In genomic region chr20:63835031-63835858, GRCh38 we compare ENCODE assay signal across 1 cellular context.
TF ChIP-seq lines count a peak whose summit lies in the region.

No MANE protein-coding gene starts in this region.

TF ChIP-seq in H1, 55 proteins besides CTCF, POLR2A, EP300 and RAD21:
- TF ChIP-seq, protein P1, sequence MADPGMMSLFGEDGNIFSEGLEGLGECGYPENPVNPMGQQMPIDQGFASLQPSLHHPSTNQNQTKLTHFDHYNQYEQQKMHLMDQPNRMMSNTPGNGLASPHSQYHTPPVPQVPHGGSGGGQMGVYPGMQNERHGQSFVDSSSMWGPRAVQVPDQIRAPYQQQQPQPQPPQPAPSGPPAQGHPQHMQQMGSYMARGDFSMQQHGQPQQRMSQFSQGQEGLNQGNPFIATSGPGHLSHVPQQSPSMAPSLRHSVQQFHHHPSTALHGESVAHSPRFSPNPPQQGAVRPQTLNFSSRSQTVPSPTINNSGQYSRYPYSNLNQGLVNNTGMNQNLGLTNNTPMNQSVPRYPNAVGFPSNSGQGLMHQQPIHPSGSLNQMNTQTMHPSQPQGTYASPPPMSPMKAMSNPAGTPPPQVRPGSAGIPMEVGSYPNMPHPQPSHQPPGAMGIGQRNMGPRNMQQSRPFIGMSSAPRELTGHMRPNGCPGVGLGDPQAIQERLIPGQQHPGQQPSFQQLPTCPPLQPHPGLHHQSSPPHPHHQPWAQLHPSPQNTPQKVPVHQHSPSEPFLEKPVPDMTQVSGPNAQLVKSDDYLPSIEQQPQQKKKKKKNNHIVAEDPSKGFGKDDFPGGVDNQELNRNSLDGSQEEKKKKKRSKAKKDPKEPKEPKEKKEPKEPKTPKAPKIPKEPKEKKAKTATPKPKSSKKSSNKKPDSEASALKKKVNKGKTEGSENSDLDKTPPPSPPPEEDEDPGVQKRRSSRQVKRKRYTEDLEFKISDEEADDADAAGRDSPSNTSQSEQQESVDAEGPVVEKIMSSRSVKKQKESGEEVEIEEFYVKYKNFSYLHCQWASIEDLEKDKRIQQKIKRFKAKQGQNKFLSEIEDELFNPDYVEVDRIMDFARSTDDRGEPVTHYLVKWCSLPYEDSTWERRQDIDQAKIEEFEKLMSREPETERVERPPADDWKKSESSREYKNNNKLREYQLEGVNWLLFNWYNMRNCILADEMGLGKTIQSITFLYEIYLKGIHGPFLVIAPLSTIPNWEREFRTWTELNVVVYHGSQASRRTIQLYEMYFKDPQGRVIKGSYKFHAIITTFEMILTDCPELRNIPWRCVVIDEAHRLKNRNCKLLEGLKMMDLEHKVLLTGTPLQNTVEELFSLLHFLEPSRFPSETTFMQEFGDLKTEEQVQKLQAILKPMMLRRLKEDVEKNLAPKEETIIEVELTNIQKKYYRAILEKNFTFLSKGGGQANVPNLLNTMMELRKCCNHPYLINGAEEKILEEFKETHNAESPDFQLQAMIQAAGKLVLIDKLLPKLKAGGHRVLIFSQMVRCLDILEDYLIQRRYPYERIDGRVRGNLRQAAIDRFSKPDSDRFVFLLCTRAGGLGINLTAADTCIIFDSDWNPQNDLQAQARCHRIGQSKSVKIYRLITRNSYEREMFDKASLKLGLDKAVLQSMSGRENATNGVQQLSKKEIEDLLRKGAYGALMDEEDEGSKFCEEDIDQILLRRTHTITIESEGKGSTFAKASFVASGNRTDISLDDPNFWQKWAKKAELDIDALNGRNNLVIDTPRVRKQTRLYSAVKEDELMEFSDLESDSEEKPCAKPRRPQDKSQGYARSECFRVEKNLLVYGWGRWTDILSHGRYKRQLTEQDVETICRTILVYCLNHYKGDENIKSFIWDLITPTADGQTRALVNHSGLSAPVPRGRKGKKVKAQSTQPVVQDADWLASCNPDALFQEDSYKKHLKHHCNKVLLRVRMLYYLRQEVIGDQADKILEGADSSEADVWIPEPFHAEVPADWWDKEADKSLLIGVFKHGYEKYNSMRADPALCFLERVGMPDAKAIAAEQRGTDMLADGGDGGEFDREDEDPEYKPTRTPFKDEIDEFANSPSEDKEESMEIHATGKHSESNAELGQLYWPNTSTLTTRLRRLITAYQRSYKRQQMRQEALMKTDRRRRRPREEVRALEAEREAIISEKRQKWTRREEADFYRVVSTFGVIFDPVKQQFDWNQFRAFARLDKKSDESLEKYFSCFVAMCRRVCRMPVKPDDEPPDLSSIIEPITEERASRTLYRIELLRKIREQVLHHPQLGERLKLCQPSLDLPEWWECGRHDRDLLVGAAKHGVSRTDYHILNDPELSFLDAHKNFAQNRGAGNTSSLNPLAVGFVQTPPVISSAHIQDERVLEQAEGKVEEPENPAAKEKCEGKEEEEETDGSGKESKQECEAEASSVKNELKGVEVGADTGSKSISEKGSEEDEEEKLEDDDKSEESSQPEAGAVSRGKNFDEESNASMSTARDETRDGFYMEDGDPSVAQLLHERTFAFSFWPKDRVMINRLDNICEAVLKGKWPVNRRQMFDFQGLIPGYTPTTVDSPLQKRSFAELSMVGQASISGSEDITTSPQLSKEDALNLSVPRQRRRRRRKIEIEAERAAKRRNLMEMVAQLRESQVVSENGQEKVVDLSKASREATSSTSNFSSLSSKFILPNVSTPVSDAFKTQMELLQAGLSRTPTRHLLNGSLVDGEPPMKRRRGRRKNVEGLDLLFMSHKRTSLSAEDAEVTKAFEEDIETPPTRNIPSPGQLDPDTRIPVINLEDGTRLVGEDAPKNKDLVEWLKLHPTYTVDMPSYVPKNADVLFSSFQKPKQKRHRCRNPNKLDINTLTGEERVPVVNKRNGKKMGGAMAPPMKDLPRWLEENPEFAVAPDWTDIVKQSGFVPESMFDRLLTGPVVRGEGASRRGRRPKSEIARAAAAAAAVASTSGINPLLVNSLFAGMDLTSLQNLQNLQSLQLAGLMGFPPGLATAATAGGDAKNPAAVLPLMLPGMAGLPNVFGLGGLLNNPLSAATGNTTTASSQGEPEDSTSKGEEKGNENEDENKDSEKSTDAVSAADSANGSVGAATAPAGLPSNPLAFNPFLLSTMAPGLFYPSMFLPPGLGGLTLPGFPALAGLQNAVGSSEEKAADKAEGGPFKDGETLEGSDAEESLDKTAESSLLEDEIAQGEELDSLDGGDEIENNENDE (IDR thresholded peaks at IDR 0.05; ENCODE audit: insufficient replicate concordance, low read length): no peak
- peak; percentile 98 for TF ChIP-seq SP1 (IDR thresholded peaks at IDR 0.05; ENCODE audit: low read depth, low read length)
- no peak for TF ChIP-seq CBX5 (IDR thresholded peaks at IDR 0.05; ENCODE audit: low read depth, low read length)
- no peak for TF ChIP-seq TAF7 (optimal IDR thresholded peaks at IDR 0.05; ENCODE audit: borderline replicate concordance, low read depth, low read length)
- TF ChIP-seq BACH1 (IDR thresholded peaks at IDR 0.05; ENCODE audit: low read length): no peak
- no peak for TF ChIP-seq SAP30 (IDR thresholded peaks at IDR 0.05; ENCODE audit: insufficient read depth, insufficient replicate concordance, low read length)
- TF ChIP-seq TAF1 (IDR thresholded peaks at IDR 0.05; ENCODE audit: low read depth, low read length): 0 out of 2 replicates have a peak, but pooled peaks have one; percentile 26
- TF ChIP-seq KDM1A (IDR thresholded peaks at IDR 0.05; ENCODE audit: borderline replicate concordance, low read length): no peak
- TF ChIP-seq SP2 (IDR thresholded peaks at IDR 0.05; ENCODE audit: low read length): peak; percentile 79
- no peak for TF ChIP-seq YY1 (IDR thresholded peaks at IDR 0.05; ENCODE audit: low read depth, low read length)
- no peak for TF ChIP-seq RFX5 (IDR thresholded peaks at IDR 0.05; ENCODE audit: borderline replicate concordance, low read depth, low read length)
- TF ChIP-seq RNF2 (IDR thresholded peaks at IDR 0.05; ENCODE audit: borderline replicate concordance, low read depth, low read length, missing control alignments, poor library complexity, severe bottlenecking): no peak
- TF ChIP-seq RBBP5 (IDR thresholded peaks at IDR 0.05; ENCODE audit: borderline replicate concordance, low read depth, low read length): no peak
- TF ChIP-seq CBX8 (IDR thresholded peaks at IDR 0.05; ENCODE audit: borderline replicate concordance, low read depth, low read length): no peak
- no peak for TF ChIP-seq CREB1 (IDR thresholded peaks at IDR 0.05)
- no peak for TF ChIP-seq ASH2L (IDR thresholded peaks at IDR 0.05; ENCODE audit: low read length)
- no peak for TF ChIP-seq FOSL1 (IDR thresholded peaks at IDR 0.05; ENCODE audit: insufficient read depth, low read depth, low read length)
- peak; percentile 30; the same call in 1 of the 2 replicates for TF ChIP-seq TEAD4 (IDR thresholded peaks at IDR 0.05; ENCODE audit: low read depth, low read length)
- TF ChIP-seq CHD2 (IDR thresholded peaks at IDR 0.05; ENCODE audit: low read length): peak; percentile 87
